8 cellular contexts compared by ENCODE assay signal in the genomic region with DNA sequence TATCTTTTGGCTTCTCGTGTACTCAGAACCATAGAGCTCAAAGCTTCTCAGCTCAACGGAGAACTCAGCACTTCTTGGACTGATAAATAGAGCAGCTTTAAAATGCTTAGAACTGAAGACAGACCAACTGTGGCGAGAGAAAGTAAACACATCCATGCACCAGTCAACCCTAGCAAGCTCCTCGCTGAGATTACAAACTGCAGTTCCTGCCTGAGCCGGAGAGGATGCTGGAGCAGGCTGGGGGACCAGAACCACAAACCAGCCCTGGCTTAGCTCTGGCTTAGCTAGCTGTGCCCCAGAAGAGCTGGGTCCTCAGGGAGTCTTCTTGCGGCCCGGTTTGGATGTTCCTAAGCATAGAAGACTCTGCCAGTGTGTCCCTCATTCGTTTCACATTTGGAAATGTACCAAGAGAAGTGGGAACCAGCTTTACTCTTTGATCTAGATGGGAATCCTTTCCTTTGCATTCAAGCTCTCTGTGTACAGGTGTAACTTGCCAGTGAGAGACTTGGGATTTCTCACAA. TPM values are rescaled to one million over a fixed set of nuclear protein-coding genes. Genes with fewer than 3 reads are reported as not detected.
DNase-seq lines count a peak whose midpoint lies in the region; ATAC-seq and TF ChIP-seq lines count a peak whose summit lies in the region.

No MANE protein-coding gene starts in this region.

- no peaks in the 10 kb centered on the region for H3K79me2 ChIP-seq in trophoblast cell (ENCODE audit: control insufficient read depth, insufficient read depth, low read length, poor library complexity)

- H3K27ac ChIP-seq in RWPE1 (no peak overlapping the region), trophoblast cell (ENCODE audit: low read depth, low read length) (no peak overlapping the region)

- no peak overlapping the region for H3K18ac ChIP-seq in trophoblast cell (ENCODE audit: low read length)

- H3K36me3 ChIP-seq in trophoblast cell (ENCODE audit: control insufficient read depth in 1 of 2, insufficient read depth in 2 of 2, low read length in 2 of 2) = no peaks in the 10 kb centered on the region

- H4K91ac ChIP-seq in trophoblast cell (ENCODE audit: low read depth, low read length) = no peak overlapping the region

- POLR2A ChIA-PET in RWPE1 (lab: Yijun Ruan, JAX; ENCODE audit: low non-redundant PET) = no interaction called here

- no peak overlapping the region for H3K4me2 ChIP-seq in trophoblast cell (ENCODE audit: low read length)

- no peak overlapping the region for H2BK5ac ChIP-seq in trophoblast cell (ENCODE audit: low read depth, low read length, poor library complexity)

- no peak overlapping the region for H2BK120ac ChIP-seq in trophoblast cell (ENCODE audit: insufficient read depth, low read length, poor library complexity)

- H3K27me3 ChIP-seq in trophoblast cell (ENCODE audit: insufficient read depth, low read length) = peaks cover 49% of the 10 kb centered on the region

- in situ Hi-C loops in ACHN (cut with HindIII; ENCODE audit: low pct_ligation_motif_present, low pct_unique_long_range_greater_than_20kb, low sequenced_read_pairs) = no loop called here

- CTCF ChIA-PET in RWPE1 (lab: Yijun Ruan, JAX) = no interaction called here

- H3K4ac ChIP-seq in trophoblast cell (ENCODE audit: low read depth, low read length) = no peak overlapping the region

- no peak for TF ChIP-seq CTCF in RWPE1 (conservative IDR thresholded peaks at IDR 0.05; ENCODE audit: low read depth)

- H3K23ac ChIP-seq in trophoblast cell (ENCODE audit: low read length) = no peak overlapping the region

- no peak overlapping the region for H3K9ac ChIP-seq in trophoblast cell (ENCODE audit: low read length)

- peaks cover 2% of the 10 kb centered on the region for H3K9me3 ChIP-seq in trophoblast cell (ENCODE audit: insufficient read depth, low read depth, low read length)

- H2BK12ac ChIP-seq in trophoblast cell (ENCODE audit: low read length) = no peak overlapping the region

- H2AK5ac ChIP-seq in trophoblast cell (ENCODE audit: low read length) = no peak overlapping the region

- no peak overlapping the region for H4K8ac ChIP-seq in trophoblast cell (ENCODE audit: low read depth, low read length)

- no peak overlapping the region for H2AFZ ChIP-seq in trophoblast cell (ENCODE audit: insufficient read depth, low read length, poor library complexity)

- DNase-seq in ACHN = peak; percentile 64
- peak; percentile 19 for DNase-seq in T-helper 9 cell
- DNase-seq in germinal center (ENCODE audit: low spot score) = peak; percentile 29
- DNase-seq in RWPE1 (ENCODE audit: low spot score) = no peak
- no peak for DNase-seq in NCI-H2196 treated with DMSO at 0.1 percent for 48 hours (lab: John Stamatoyannopoulos, UW; ENCODE audit: unreplicated experiment)
- DNase-seq in trophoblast cell = no peak

- no peak overlapping the region for H4K12ac ChIP-seq in trophoblast cell (ENCODE audit: low read depth, low read length)

- ATAC-seq in GM19397 (IDR thresholded peaks at IDR 0.05; ENCODE audit: unreplicated experiment) (peak; percentile 58), GM19463 (IDR thresholded peaks at IDR 0.05; ENCODE audit: unreplicated experiment) (no peak)

- no peaks in the 10 kb centered on the region for H3K79me1 ChIP-seq in trophoblast cell (ENCODE audit: low read length)

- H3K4me3 ChIP-seq in trophoblast cell (ENCODE audit: low read depth, low read length) = no peak overlapping the region

- no peak overlapping the region for H3K14ac ChIP-seq in trophoblast cell (ENCODE audit: low read length)

- peaks cover 0 to 2% of the 10 kb centered on the region in 2 experiments for H3K4me1 ChIP-seq in trophoblast cell (ENCODE audit: control insufficient read depth in 1 of 2, insufficient read depth in 2 of 2, low read length in 2 of 2)

- whole genome bisulfite sequencing in trophoblast cell (ENCODE audit: extremely low coverage, insufficient coverage, insufficient read length) = no CpG with 5 or more reads among the region's 8 CpGs

RNA-seq across cellular contexts. Expression of a gene that starts 5.6 kb away (rescaled TPM):
- polyA plus RNA-seq in trophoblast cell (2013) = not detected in 2 replicates

Comparison
In these comparisons a context has a peak if more than half of its experiments do, and no peak if none do; other contexts are left out.
1. DNase-seq: peak in ACHN (single experiment), T-helper 9 cell (single experiment) and germinal center (single experiment); none in RWPE1 (single experiment), NCI-H2196 treated with DMSO at 0.1 percent for 48 hours (single experiment) and trophoblast cell (0 of 2).